ENCODE assay signal across 20 cellular contexts in genomic region chr9:130635721-130636647, GRCh38. TPM values are rescaled to one million over a fixed set of nuclear protein-coding genes. Genes with fewer than 3 reads are reported as not detected.
"Had no signal": no experiment of that assay in that cellular context is flagged by ENCODE, and none has a peak within 500 bp of the region (broad histone marks: within the 10 kb centered on the region; RNA-seq: fewer than 3 reads in every experiment).

No MANE protein-coding gene starts in this region.

- H3K9me3 Mint-ChIP-seq: dendritic cell treated with granulocyte-macrophage colony-stimulating factor and Interleukin-4, amounts not matched to agents 40 ng/mL and 50 ng/mL, for 4 days; effector memory CD8-positive, alpha-beta T cell; mesothelial cell of epicardium; natural killer cell; neural crest cell had no signal

- H3K27me3 Mint-ChIP-seq: dendritic cell treated with granulocyte-macrophage colony-stimulating factor and Interleukin-4, amounts not matched to agents 40 ng/mL and 50 ng/mL, for 4 days; effector memory CD8-positive, alpha-beta T cell had no signal

- H3K4me3 Mint-ChIP-seq: dendritic cell treated with granulocyte-macrophage colony-stimulating factor and Interleukin-4, amounts not matched to agents 40 ng/mL and 50 ng/mL, for 4 days; effector memory CD8-positive, alpha-beta T cell; mesothelial cell of epicardium; natural killer cell; neural crest cell had no signal

- H3K4me1 Mint-ChIP-seq: mesothelial cell of epicardium, natural killer cell had no signal

- DNase-seq: effector memory CD8-positive, alpha-beta T cell; gastrocnemius medialis; heart right ventricle; hypothalamus; natural killer cell; sigmoid colon; stimulated activated CD4-positive, alpha-beta T cell treated with anti-CD3 and anti-CD28 coated beads, Interleukin-12 subunit alpha, Interleukin-12 subunit beta, amount 100 ng/mL, for 4 hours; stimulated activated naive CD4-positive, alpha-beta T cell had no signal

- H3K36me3 Mint-ChIP-seq: natural killer cell had no signal

- H3K27ac Mint-ChIP-seq: dendritic cell treated with granulocyte-macrophage colony-stimulating factor and Interleukin-4, amounts not matched to agents 40 ng/mL and 50 ng/mL, for 4 days; effector memory CD8-positive, alpha-beta T cell; mesothelial cell of epicardium; natural killer cell had no signal

- FAIRE-seq: colon, islet of Langerhans had no signal

- ATAC-seq: effector memory CD8-positive, alpha-beta T cell; gastrocnemius medialis; heart right ventricle; left lung; natural killer cell had no signal

RNA-seq across cellular contexts. Expression of gene PRDM12, which starts 28.4 kb away (rescaled TPM):
- total RNA-seq: esophagus muscularis mucosa, fibroblast of villous mesenchyme, gastrocnemius medialis, heart right ventricle, left lung, mesothelial cell of epicardium, myocyte, osteocyte, right atrium auricular region, sigmoid colon, suprapubic skin had no signal
